ENCODE assay signal across 33 cellular contexts in the genomic region with DNA sequence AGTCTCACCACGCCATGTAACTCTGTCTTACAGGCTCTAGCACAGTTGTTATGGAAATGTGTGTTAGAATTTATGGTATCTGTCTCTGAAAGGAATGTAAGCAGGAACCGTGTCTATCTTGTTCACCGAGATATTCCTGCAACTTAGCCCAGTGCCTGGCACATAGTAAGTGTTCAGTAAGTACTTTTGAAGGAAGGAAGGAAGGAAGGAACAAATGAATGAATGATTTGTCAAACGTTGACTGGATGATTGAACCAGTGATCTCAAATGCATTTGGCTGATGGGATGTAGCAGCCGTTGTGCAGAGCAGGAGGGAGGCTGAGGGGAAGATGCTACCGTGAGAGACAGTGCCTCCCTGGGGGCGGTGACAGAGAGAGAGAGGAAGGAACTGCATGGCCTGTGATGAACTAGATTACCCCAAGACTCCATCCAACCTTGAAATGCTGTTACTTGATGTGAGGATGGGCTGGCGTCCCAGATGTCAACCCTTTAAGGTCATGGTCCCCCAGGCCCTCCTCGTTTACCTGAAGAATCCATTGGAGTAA. TPM values are rescaled to one million over a fixed set of nuclear protein-coding genes. Genes with fewer than 3 reads are reported as not detected.
DNase-seq lines count a peak whose midpoint lies in the region; ATAC-seq and TF ChIP-seq lines count a peak whose summit lies in the region.
"Had no signal": no experiment of that assay in that cellular context is flagged by ENCODE, and none has a peak within 500 bp of the region (broad histone marks: within the 10 kb centered on the region; RNA-seq: fewer than 3 reads in every experiment).

No MANE protein-coding gene starts in this region.

- H3K4me3 Mint-ChIP-seq in stimulated activated memory B cell treated with anti-CD40 and anti-IgM and Interleukin-4, amounts not matched to agents 10 μg/mL and 1 μg/mL and 100 μg/mL, for 72 hours, result no peak overlapping the region
- H3K4me3 Mint-ChIP-seq: activated CD4-positive, alpha-beta memory T cell treated with anti-CD3 and anti-CD28 coated beads, Interleukin-2, amount 10 ng/mL, durations not matched to agents 7 days and 5 days; effector memory CD8-positive, alpha-beta T cell; nephron progenitor cell; T-cell had no signal

- no peak for TF ChIP-seq POLR2A in heart left ventricle (IDR thresholded peaks at IDR 0.05)
- TF ChIP-seq POLR2A in testis (IDR thresholded peaks at IDR 0.05), result no peak

- WGBS in heart left ventricle, 4 donors, result 60 to 70% (median 64%) methylated on average over 9 of the region's 9 CpGs
- WGBS in testis, 2 donors, result 62 to 66% methylated on average over 9 of the region's 9 CpGs

- H3K9me3 ChIP-seq in heart left ventricle (no peaks in the 10 kb centered on the region), testis (no peaks in the 10 kb centered on the region)
- H3K9me3 ChIP-seq: A549, ovary, transverse colon had no signal

- ATAC-seq in heart left ventricle, result no peak
- ATAC-seq in Right ventricle myocardium inferior, result no peak
- ATAC-seq in stimulated activated memory B cell treated with anti-CD40 and anti-IgM and Interleukin-4, amounts not matched to agents 10 μg/mL and 1 μg/mL and 100 μg/mL, for 72 hours, result peak; percentile 70
- no peak for ATAC-seq in HG02588 (IDR thresholded peaks at IDR 0.05; ENCODE audit: unreplicated experiment)
- ATAC-seq: activated naive CD4-positive, alpha-beta T cell treated with anti-CD3 and anti-CD28 coated beads, Interleukin-2, amount 50 U/mL, for 72 hours; effector memory CD8-positive, alpha-beta T cell; T-cell had no signal

- H3K27ac ChIP-seq in heart left ventricle, result peak overlapping the region in 9 of 12 donors; percentile 85 to 99 (median 89)
- no peak overlapping the region for H3K27ac ChIP-seq in testis
- H3K27ac ChIP-seq: A549, coronary artery, GM23248, ovary, PC-9, transverse colon had no signal

- intact Hi-C loops in heart left ventricle (cut with DNase I) (loop anchor here in 1 of 10 donors (5.0 kb wide), 1 partner anchor 50 kb away; a partner anchor contains a TSS), Right ventricle myocardium inferior (cut with DNase I) (loop anchor here (5.0 kb wide), 1 partner anchor 50 kb away; a partner anchor contains a TSS), testis (cut with DNase I; ENCODE audit: low total_unique reads) (no loop called here)

- H3K27me3 ChIP-seq in heart left ventricle (no peaks in the 10 kb centered on the region), testis (no peaks in the 10 kb centered on the region)
- H3K27me3 ChIP-seq: ovary, transverse colon had no signal

- H3K36me3 Mint-ChIP-seq in stimulated activated memory B cell treated with anti-CD40 and anti-IgM and Interleukin-4, amounts not matched to agents 10 μg/mL and 1 μg/mL and 100 μg/mL, for 72 hours, result no peaks in the 10 kb centered on the region
- H3K36me3 Mint-ChIP-seq: activated naive CD4-positive, alpha-beta T cell treated with anti-CD3 and anti-CD28 coated beads, Interleukin-2, amount 50 U/mL, for 72 hours; T-cell had no signal

- H3K27me3 Mint-ChIP-seq in stimulated activated memory B cell treated with anti-CD40 and anti-IgM and Interleukin-4, amounts not matched to agents 10 μg/mL and 1 μg/mL and 100 μg/mL, for 72 hours, result peaks cover 6% of the 10 kb centered on the region

- peaks cover 58% of the 10 kb centered on the region for H3K4me1 Mint-ChIP-seq in stimulated activated memory B cell treated with anti-CD40 and anti-IgM and Interleukin-4, amounts not matched to agents 10 μg/mL and 1 μg/mL and 100 μg/mL, for 72 hours
- H3K4me1 Mint-ChIP-seq: activated CD4-positive, alpha-beta memory T cell treated with anti-CD3 and anti-CD28 coated beads, Interleukin-2, amount 10 ng/mL, durations not matched to agents 7 days and 5 days; T-cell had no signal

- peak overlapping the region; percentile 38 for H3K27ac Mint-ChIP-seq in stimulated activated memory B cell treated with anti-CD40 and anti-IgM and Interleukin-4, amounts not matched to agents 10 μg/mL and 1 μg/mL and 100 μg/mL, for 72 hours
- H3K27ac Mint-ChIP-seq: activated CD4-positive, alpha-beta memory T cell treated with anti-CD3 and anti-CD28 coated beads, Interleukin-2, amount 10 ng/mL, durations not matched to agents 7 days and 5 days; activated naive CD4-positive, alpha-beta T cell treated with anti-CD3 and anti-CD28 coated beads, Interleukin-2, amount 50 U/mL, for 72 hours; effector memory CD8-positive, alpha-beta T cell; nephron progenitor cell; T-cell had no signal

- no peaks in the 10 kb centered on the region for H3K9me3 Mint-ChIP-seq in stimulated activated memory B cell treated with anti-CD40 and anti-IgM and Interleukin-4, amounts not matched to agents 10 μg/mL and 1 μg/mL and 100 μg/mL, for 72 hours
- H3K9me3 Mint-ChIP-seq: activated CD4-positive, alpha-beta memory T cell treated with anti-CD3 and anti-CD28 coated beads, Interleukin-2, amount 10 ng/mL, durations not matched to agents 7 days and 5 days; activated naive CD4-positive, alpha-beta T cell treated with anti-CD3 and anti-CD28 coated beads, Interleukin-2, amount 50 U/mL, for 72 hours; effector memory CD8-positive, alpha-beta T cell; T-cell had no signal

- H3K4me1 ChIP-seq in heart left ventricle (peaks cover 0 to 60% (median 23%) of the 10 kb centered on the region in 12 donors), testis (no peaks in the 10 kb centered on the region)
- H3K4me1 ChIP-seq: A549, transverse colon had no signal

- DNase-seq in heart left ventricle (no peak), Right ventricle myocardium inferior (ENCODE audit: missing footprints) (no peak), NOMO-1 (lab: John Stamatoyannopoulos, UW; ENCODE audit: unreplicated experiment in 2 of 2) (peak; percentile 13 to 16), amniotic epithelial cell (ENCODE audit: low read depth) (peak; percentile 13), testis (no peak), DMS79 (lab: John Stamatoyannopoulos, UW) (no peak)
- DNase-seq: activated CD4-positive, alpha-beta memory T cell treated with anti-CD3 and anti-CD28 coated beads, Interleukin-2, amount 10 ng/mL, durations not matched to agents 7 days and 5 days; activated CD4-positive, CD25-positive, alpha-beta regulatory T cell treated with anti-CD3 and anti-CD28 coated beads, Interleukin-2, amount 50 U/mL, for 72 hours; activated CD8-positive, alpha-beta memory T cell treated with anti-CD3 and anti-CD28 coated beads, Interleukin-2, amount 50 U/mL, for 48 hours; anterior cingulate cortex; COR-L47; DMS53; effector memory CD8-positive, alpha-beta T cell; erythroblast; foreskin fibroblast; GM23248; NCI-H1436; NCI-H2107; NCI-H774; nephron progenitor cell; ovary; PC-9; retina; SHP77 treated with DMSO at 0.1 percent for 48 hours; stimulated activated CD4-positive, alpha-beta T cell treated with anti-CD3 and anti-CD28 coated beads, Interleukin-2, amount 100 ng/mL, for 24 hours; T-cell; transverse colon had no signal

- no peak overlapping the region for H3K4me3 ChIP-seq in heart left ventricle
- no peak overlapping the region for H3K4me3 ChIP-seq in testis
- H3K4me3 ChIP-seq: A549, coronary artery, GM23248, ovary, PC-9, smooth muscle cell, transverse colon had no signal

- TF ChIP-seq CTCF in heart left ventricle (IDR thresholded peaks at IDR 0.05), result no peak
- no peak for TF ChIP-seq CTCF in testis (IDR thresholded peaks at IDR 0.05)

- no peaks in the 10 kb centered on the region for H3K36me3 ChIP-seq in heart left ventricle
- no peaks in the 10 kb centered on the region for H3K36me3 ChIP-seq in testis (ENCODE audit: low read depth, missing control alignments)
- H3K36me3 ChIP-seq: ovary, transverse colon had no signal

RNA-seq across cellular contexts. Expression of a gene that starts 47.5 kb away (rescaled TPM):
- total RNA-seq in heart left ventricle (10 to 100 TPM; 17.8 to 34.3 (median 24.4) TPM), Right ventricle myocardium inferior (30.1 TPM), testis (1 to 10 TPM; 6.1 to 7.6 TPM)
- polyA plus RNA-seq in heart left ventricle (10 to 100 TPM in 1 of 2 donors, 1 to 10 TPM in 1; 5.0 to 12.8 TPM), testis (ENCODE audit: insufficient read depth, low read depth, low replicate concordance) (2.3 TPM)

Comparison
In these comparisons a context has a peak if more than half of its experiments do, and no peak if none do; other contexts are left out.
1. DNase-seq: peak in NOMO-1 (2 of 2) and amniotic epithelial cell (single experiment); none in heart left ventricle (0 of 5), Right ventricle myocardium inferior (single experiment), testis (single experiment) and DMS79 (single experiment).
2. H3K27ac ChIP-seq: peak in heart left ventricle (9 of 12); none in testis (0 of 2).